13 cellular contexts compared by ENCODE assay signal in genomic region chr3:118968111-118968510, GRCh38.
"Had no signal": no experiment of that assay in that cellular context is flagged by ENCODE, and none has a peak within 500 bp of the region (broad histone marks: within the 10 kb centered on the region; RNA-seq: fewer than 3 reads in every experiment).

No MANE protein-coding gene starts in this region.

- H3K27ac ChIP-seq: brain microvascular endothelial cell, heart right ventricle, ovary, thoracic aorta had no signal

- H3K27me3 ChIP-seq: brain microvascular endothelial cell, heart right ventricle, ovary had no signal

- H3K9me3 ChIP-seq: heart right ventricle, ovary, thoracic aorta had no signal

- H3K4me3 ChIP-seq: heart right ventricle, ovary, thoracic aorta had no signal

- DNase-seq: activated CD8-positive, alpha-beta memory T cell treated with anti-CD3 and anti-CD28 coated beads, Interleukin-2, amount 50 U/mL, for 4 hours; activated CD8-positive, alpha-beta T cell treated with anti-CD3 and anti-CD28 coated beads for 36 hours; amniotic stem cell; brain microvascular endothelial cell; cerebellar nuclear complex; foreskin melanocyte; heart right ventricle; kidney glomerular epithelial cell; ovary; stimulated activated CD4-positive, alpha-beta T cell treated with anti-CD3 and anti-CD28 coated beads, Interleukin-2, amount 100 ng/mL, for 48 hours; stimulated activated CD8-positive, alpha-beta memory T cell treated with anti-CD3 and anti-CD28 coated beads, Interleukin-4, amount 100 ng/mL, for 48 hours; stimulated activated naive CD8-positive, alpha-beta T cell treated with anti-CD3 and anti-CD28 coated beads, Interleukin-15, amount 100 ng/mL, for 72 hours had no signal

- H3K36me3 ChIP-seq: brain microvascular endothelial cell, heart right ventricle, ovary, thoracic aorta had no signal
